30 cellular contexts compared by ENCODE assay signal in genomic region chr1:3257788-3258187, GRCh38.
"Had no signal": no experiment of that assay in that cellular context is flagged by ENCODE, and none has a peak within 500 bp of the region (broad histone marks: within the 10 kb centered on the region; RNA-seq: fewer than 3 reads in every experiment).

No MANE protein-coding gene starts in this region.

- H3K36me3 Mint-ChIP-seq: activated naive CD8-positive, alpha-beta T cell had no signal

- H3K27ac Mint-ChIP-seq: activated B cell treated with CpG ODN at 0.5 μM for 24 hours; activated CD4-positive, alpha-beta T cell treated with anti-CD3 and anti-CD28 coated beads, Interleukin-2, amount 10 ng/mL, durations not matched to agents 24 days and 14 days; activated naive CD4-positive, alpha-beta T cell treated with anti-CD3 and anti-CD28 coated beads for 36 hours; activated naive CD8-positive, alpha-beta T cell; activated T-helper 17 cell treated with anti-CD3 and anti-CD28 coated beads, Interleukin-2, amount 50 U/mL, for 72 hours; T-helper 17 cell had no signal

- ATAC-seq: activated T-helper 17 cell treated with anti-CD3 and anti-CD28 coated beads, Interleukin-2, amount 50 U/mL, for 72 hours; Panc1; T-helper 17 cell had no signal

- H3K4me3 ChIP-seq: breast epithelium, SJSA1 had no signal

- H3K36me3 ChIP-seq: breast epithelium, SJSA1 had no signal

- H3K4me1 ChIP-seq: breast epithelium, SJSA1 had no signal

- DNase-seq: activated B cell treated with CpG ODN at 0.5 μM for 24 hours; activated CD4-positive, alpha-beta T cell treated with anti-CD3 and anti-CD28 coated beads for 1 hour; activated CD4-positive, alpha-beta T cell treated with anti-CD3 and anti-CD28 coated beads, Interleukin-2, amount 10 ng/mL, durations not matched to agents 24 days and 14 days; activated CD4-positive, alpha-beta T cell treated with anti-CD3 and anti-CD28 coated beads, Interleukin-2, amount 50 U/mL, for 48 hours; activated gamma-delta T cell; activated naive CD4-positive, alpha-beta T cell treated with anti-CD3 and anti-CD28 coated beads for 36 hours; activated T-cell treated with anti-CD3 and anti-CD28 coated beads for 4 hours; activated T-cell treated with anti-CD3 and anti-CD28 coated beads, Interleukin-2, amount 50 U/mL, for 48 hours; central memory CD4-positive, alpha-beta T cell; NCI-H1092; NCI-H1417 treated with DMSO at 0.1 percent for 48 hours; NCI-H1694 treated with DMSO at 0.1 percent for 48 hours; NCI-H2029 treated with DMSO at 0.1 percent for 48 hours; NCI-H345; NCI-H510A; NCI-H526 treated with DMSO at 0.1 percent for 48 hours; NCI-H82; NK-92 treated with Interleukin-12 subunit alpha and Interleukin-12 subunit beta, amount 100 ng/mL, for 24 hours; OCI-M1; Right ventricle myocardium superior; RPMI8226; T-helper 17 cell; T-helper 9 cell had no signal

- FAIRE-seq: astrocyte had no signal

- H3K4me1 Mint-ChIP-seq: activated B cell treated with CpG ODN at 0.5 μM for 24 hours; activated CD4-positive, alpha-beta T cell treated with anti-CD3 and anti-CD28 coated beads, Interleukin-2, amount 10 ng/mL, durations not matched to agents 24 days and 14 days; activated T-helper 17 cell treated with anti-CD3 and anti-CD28 coated beads, Interleukin-2, amount 50 U/mL, for 72 hours; T-helper 17 cell had no signal

- H3K27me3 Mint-ChIP-seq: activated B cell treated with CpG ODN at 0.5 μM for 24 hours; activated CD4-positive, alpha-beta T cell treated with anti-CD3 and anti-CD28 coated beads, Interleukin-2, amount 10 ng/mL, durations not matched to agents 24 days and 14 days; activated naive CD8-positive, alpha-beta T cell; activated T-helper 17 cell treated with anti-CD3 and anti-CD28 coated beads, Interleukin-2, amount 50 U/mL, for 72 hours had no signal

- H3K4me3 Mint-ChIP-seq: activated B cell treated with CpG ODN at 0.5 μM for 24 hours; activated CD4-positive, alpha-beta T cell treated with anti-CD3 and anti-CD28 coated beads, Interleukin-2, amount 10 ng/mL, durations not matched to agents 24 days and 14 days; activated naive CD4-positive, alpha-beta T cell treated with anti-CD3 and anti-CD28 coated beads for 36 hours; activated naive CD8-positive, alpha-beta T cell; activated T-helper 17 cell treated with anti-CD3 and anti-CD28 coated beads, Interleukin-2, amount 50 U/mL, for 72 hours; T-helper 17 cell had no signal

- H3K27me3 ChIP-seq: SJSA1 had no signal

- H3K4me2 ChIP-seq: KMS-11 had no signal

- H3K9me3 ChIP-seq: breast epithelium, SJSA1 had no signal

- H3K27ac ChIP-seq: breast epithelium, KMS-11, SJSA1 had no signal

- H3K9ac ChIP-seq: KMS-11 had no signal
